16 cellular contexts compared by ENCODE assay signal in genomic region chr17:35790826-35791225, GRCh38. TPM values are rescaled to one million over a fixed set of nuclear protein-coding genes. Genes with fewer than 3 reads are reported as not detected.
"Had no signal": no experiment of that assay in that cellular context is flagged by ENCODE, and none has a peak within 500 bp of the region (broad histone marks: within the 10 kb centered on the region; RNA-seq: fewer than 3 reads in every experiment).

No MANE protein-coding gene starts in this region.

- H3K27ac Mint-ChIP-seq: dendritic cell treated with granulocyte-macrophage colony-stimulating factor and Interleukin-4, amounts not matched to agents 40 ng/mL and 50 ng/mL, for 4 days; immature natural killer cell; nephron progenitor cell; T-helper 17 cell had no signal

- ATAC-seq: activated CD4-positive, CD25-positive, alpha-beta regulatory T cell treated with anti-CD3 and anti-CD28 coated beads, Interleukin-2, amount 50 U/mL, for 24 hours; body of pancreas; esophagus mucosa; T-helper 17 cell had no signal

- H3K27ac ChIP-seq: body of pancreas, prostate gland had no signal

- H3K9me3 ChIP-seq: body of pancreas, prostate gland, upper lobe of left lung had no signal

- H3K4me3 ChIP-seq: body of pancreas, prostate gland, upper lobe of left lung had no signal

- H3K27me3 ChIP-seq: body of pancreas had no signal

- H3K4me1 ChIP-seq: prostate gland had no signal

- H3K9me3 Mint-ChIP-seq: activated naive CD4-positive, alpha-beta T cell treated with anti-CD3 and anti-CD28 coated beads, Interleukin-2, amount 50 U/mL, for 24 hours; dendritic cell treated with granulocyte-macrophage colony-stimulating factor and Interleukin-4, amounts not matched to agents 40 ng/mL and 50 ng/mL, for 4 days; immature natural killer cell; nephron progenitor cell had no signal

- DNase-seq: amniotic stem cell; body of pancreas; cerebellar nuclear complex; foreskin fibroblast; immature natural killer cell; nephron progenitor cell; stimulated activated CD4-positive, alpha-beta T cell treated with anti-CD3 and anti-CD28 coated beads, Interleukin-2, amount 100 ng/mL, for 48 hours; stimulated activated naive CD4-positive, alpha-beta T cell treated with Interleukin-2 at 50 U/mL for 16 hours; T-helper 17 cell had no signal

- H3K36me3 ChIP-seq: prostate gland, upper lobe of left lung had no signal

- H3K4me3 Mint-ChIP-seq: activated naive CD4-positive, alpha-beta T cell treated with anti-CD3 and anti-CD28 coated beads, Interleukin-2, amount 50 U/mL, for 24 hours; dendritic cell treated with granulocyte-macrophage colony-stimulating factor and Interleukin-4, amounts not matched to agents 40 ng/mL and 50 ng/mL, for 4 days; immature natural killer cell; nephron progenitor cell; T-helper 17 cell had no signal

- H3K36me3 Mint-ChIP-seq: activated naive CD4-positive, alpha-beta T cell treated with anti-CD3 and anti-CD28 coated beads, Interleukin-2, amount 50 U/mL, for 24 hours; immature natural killer cell had no signal

RNA-seq across cellular contexts. Expression of gene MMP28, which starts 4.6 kb away (rescaled TPM):
- polyA plus RNA-seq: immature natural killer cell had no signal

RNA-seq across cellular contexts. Expression of gene C17orf50, which starts 30.1 kb away (rescaled TPM):
- total RNA-seq: body of pancreas, esophagus mucosa, omental fat pad, T-helper 17 cell had no signal

RNA-seq across cellular contexts. Expression of gene GAS2L2, which starts 37.8 kb away (rescaled TPM):
- total RNA-seq: body of pancreas, esophagus mucosa, prostate gland, T-helper 17 cell had no signal
- polyA plus RNA-seq: immature natural killer cell had no signal

RNA-seq across cellular contexts. Expression of gene RASL10B, which starts 59.4 kb away (rescaled TPM):
- polyA plus RNA-seq: immature natural killer cell had no signal
